Comparison of ENCODE assay signal across 1 cellular context in the genomic region with DNA sequence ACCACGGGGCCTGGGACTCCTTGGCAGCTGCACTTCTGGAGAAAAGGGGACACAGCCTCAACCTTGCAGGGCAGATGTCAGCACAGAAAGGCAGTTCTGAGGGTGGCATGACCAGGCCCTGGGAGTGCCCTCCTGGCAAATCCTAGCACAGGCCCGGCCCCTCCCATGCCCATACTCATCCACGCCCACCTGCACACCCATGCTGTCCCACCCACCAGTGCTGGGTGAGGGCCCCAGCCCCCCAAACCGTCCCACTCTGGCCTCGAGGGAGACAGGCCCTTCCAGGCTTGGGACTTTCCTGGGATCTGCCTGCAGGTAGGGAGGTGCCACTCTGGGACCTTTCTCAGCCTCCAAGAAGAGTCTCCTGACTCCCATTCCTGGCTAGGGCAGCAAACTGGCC.
TF ChIP-seq lines count a peak whose summit lies in the region.

No MANE protein-coding gene starts in this region.

TF ChIP-seq in HEK293, 187 proteins besides CTCF, POLR2A, EP300 and RAD21:
- 0 out of 2 replicates have a peak, but pooled peaks have one; percentile 17 for TF ChIP-seq KLF8 (tag by site-specific recombination; IDR thresholded peaks at IDR 0.05)
- TF ChIP-seq ZNF701 (tag by site-specific recombination; IDR thresholded peaks at IDR 0.05), result no peak
- TF ChIP-seq KLF1 (tag by site-specific recombination; IDR thresholded peaks at IDR 0.05), result peak; percentile 74; the same call in 1 of the 2 replicates
